In the genomic region with DNA sequence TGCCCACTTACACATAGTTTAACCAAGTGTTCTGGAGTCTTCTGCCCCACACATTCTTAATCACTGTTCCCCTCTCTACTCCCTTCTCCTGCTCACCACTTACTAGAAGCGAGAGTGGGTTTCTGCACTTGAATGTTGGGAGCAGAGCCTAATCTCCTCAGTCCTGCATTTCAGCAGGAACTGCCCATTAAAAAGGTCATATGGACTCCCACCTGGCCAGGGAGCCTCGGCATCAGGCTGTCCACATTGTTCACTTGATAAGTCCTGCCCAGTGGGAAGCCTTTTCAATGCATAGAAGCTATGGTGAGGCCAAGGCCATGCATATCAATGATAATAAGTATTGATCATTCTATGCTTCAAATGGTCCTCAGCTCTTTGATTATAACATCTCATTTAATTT, we compare ENCODE assay signal across 17 cellular contexts.
DNase-seq lines count a peak whose midpoint lies in the region; ATAC-seq and TF ChIP-seq lines count a peak whose summit lies in the region.
"Had no signal": no experiment of that assay in that cellular context is flagged by ENCODE, and none has a peak within 500 bp of the region (broad histone marks: within the 10 kb centered on the region; RNA-seq: fewer than 3 reads in every experiment).

No MANE protein-coding gene starts in this region.

- H3K9me3 Mint-ChIP-seq in GM23338 (no peaks in the 10 kb centered on the region), WTC11 (no peaks in the 10 kb centered on the region)
- H3K9me3 Mint-ChIP-seq: CD4-positive, alpha-beta T cell; CD8-positive, alpha-beta T cell had no signal

- no peak overlapping the region for H4K8ac ChIP-seq in trophoblast cell (ENCODE audit: low read depth, low read length)

- H2AFZ ChIP-seq in GM23338 (no peak overlapping the region), trophoblast cell (ENCODE audit: insufficient read depth, low read length, poor library complexity) (no peak overlapping the region)

- H3K9me2 ChIP-seq in GM23338 (ENCODE audit: insufficient read depth): 0 out of 2 replicates have a peak, but pooled peaks cover 6% of the 10 kb centered on the region

- H3K4ac ChIP-seq in trophoblast cell (ENCODE audit: low read depth, low read length): no peak overlapping the region

- DNase-seq in GM23338 (ENCODE audit: low spot score): no peak
- DNase-seq in WTC11 (ENCODE audit: low spot score): no peak
- no peak for DNase-seq in trophoblast cell
- no peak for DNase-seq in medulla oblongata (ENCODE audit: extremely low spot score)
- no peak for DNase-seq in NCI-H1417 (lab: John Stamatoyannopoulos, UW)
- DNase-seq: AML-193; Caco-2; Calu3; CD4-positive, alpha-beta T cell; CD8-positive, alpha-beta T cell; DMS79 treated with DMSO at 0.1 percent for 48 hours; GF-D8 had no signal

- H3K36me3 Mint-ChIP-seq in GM23338 (ENCODE audit: low read depth): peaks cover 37% of the 10 kb centered on the region
- peaks cover 61% of the 10 kb centered on the region for H3K36me3 Mint-ChIP-seq in WTC11
- H3K36me3 Mint-ChIP-seq: CD8-positive, alpha-beta T cell had no signal

- H3K27me3 Mint-ChIP-seq in GM23338 (ENCODE audit: insufficient read depth, low read depth, poor library complexity) (no peaks in the 10 kb centered on the region), WTC11 (ENCODE audit: low read depth) (no peaks in the 10 kb centered on the region)
- H3K27me3 Mint-ChIP-seq: B cell; CD4-positive, alpha-beta T cell had no signal

- CTCF ChIA-PET in WTC11 (lab: Charles Lee): interaction anchor here (0.7 to 0.9 kb wide), 2 partner anchors 11 to 62 kb away, joined by 3 to 4 read pairs; no protein-coding TSS in a partner anchor

- no peak overlapping the region for H3K18ac ChIP-seq in trophoblast cell (ENCODE audit: low read length)

- no peak overlapping the region for H4K12ac ChIP-seq in trophoblast cell (ENCODE audit: low read depth, low read length)

- peak; percentile 69 for ATAC-seq in GM23338
- peak; percentile 76 for ATAC-seq in WTC11
- ATAC-seq: A549; CD8-positive, alpha-beta T cell had no signal

- no peaks in the 10 kb centered on the region for H3F3A ChIP-seq in GM23338 (replicated peaks; ENCODE audit: low read depth)

- TF ChIP-seq CTCF in GM23338 (conservative IDR thresholded peaks at IDR 0.05; ENCODE audit: low read depth in 2 of 2) (no peak), WTC11 (IDR thresholded peaks at IDR 0.05) (no peak)

- peaks cover 2% of the 10 kb centered on the region for H3K9me3 ChIP-seq in trophoblast cell (ENCODE audit: insufficient read depth, low read depth, low read length)
- H3K9me3 ChIP-seq: A549; BLaER1 treated with 17β-estradiol and CSF1 and Interleukin-3, amounts not matched to agents 10 nM and 100 nM; Caco-2 had no signal

- peaks cover 2% of the 10 kb centered on the region for H3K79me1 ChIP-seq in trophoblast cell (ENCODE audit: low read length)

- H2BK5ac ChIP-seq in trophoblast cell (ENCODE audit: low read depth, low read length, poor library complexity): no peak overlapping the region

- no peak overlapping the region for H3K4me3 Mint-ChIP-seq in GM23338
- no peak overlapping the region for H3K4me3 Mint-ChIP-seq in WTC11
- H3K4me3 Mint-ChIP-seq: B cell; CD4-positive, alpha-beta T cell; CD8-positive, alpha-beta T cell had no signal

- no peak overlapping the region for H2BK120ac ChIP-seq in trophoblast cell (ENCODE audit: insufficient read depth, low read length, poor library complexity)

- no peak overlapping the region for H4K91ac ChIP-seq in trophoblast cell (ENCODE audit: low read depth, low read length)

- POLR2A ChIA-PET in WTC11 (lab: Charles Lee): no interaction called here

- peak overlapping the region; percentile 40 for H3K14ac ChIP-seq in trophoblast cell (ENCODE audit: low read length)

- H3K4me3 ChIP-seq in GM23338 (no peak overlapping the region), trophoblast cell (ENCODE audit: low read depth, low read length) (no peak overlapping the region)
- H3K4me3 ChIP-seq: A549; BLaER1 treated with 17β-estradiol and CSF1 and Interleukin-3, amounts not matched to agents 10 nM and 100 nM had no signal

- H3K9ac ChIP-seq in trophoblast cell (ENCODE audit: low read length): no peak overlapping the region
- H3K9ac ChIP-seq: BLaER1 treated with 17β-estradiol and CSF1 and Interleukin-3, amounts not matched to agents 10 nM and 100 nM had no signal

- no CpG with 5 or more reads among the region's 2 CpGs for WGBS in trophoblast cell (ENCODE audit: extremely low coverage, insufficient coverage, insufficient read length)

- H3K4me2 ChIP-seq in GM23338 (peak overlapping the region; percentile 48; the same call in 1 of the 2 replicates), trophoblast cell (ENCODE audit: low read length) (no peak overlapping the region)
- H3K4me2 ChIP-seq: A549; BLaER1 treated with 17β-estradiol and CSF1 and Interleukin-3, amounts not matched to agents 10 nM and 100 nM had no signal

- no peak overlapping the region for H2AK5ac ChIP-seq in trophoblast cell (ENCODE audit: low read length)

- H3K4me1 ChIP-seq in GM23338 (ENCODE audit: insufficient read depth) (peaks cover 4% of the 10 kb centered on the region; the same call in 1 of the 2 replicates), trophoblast cell (ENCODE audit: control insufficient read depth in 1 of 2, insufficient read depth in 2 of 2, low read length in 2 of 2) (peaks cover 0 to 8% of the 10 kb centered on the region in 2 experiments)
- H3K4me1 ChIP-seq: A549, Caco-2 had no signal

- H2BK12ac ChIP-seq in trophoblast cell (ENCODE audit: low read length): no peak overlapping the region

- H3K27ac Mint-ChIP-seq in GM23338: no peak overlapping the region
- peak overlapping the region; percentile 60; the same call in 1 of the 2 replicates for H3K27ac Mint-ChIP-seq in WTC11
- H3K27ac Mint-ChIP-seq: B cell; CD4-positive, alpha-beta T cell; CD8-positive, alpha-beta T cell had no signal

- no peaks in the 10 kb centered on the region for H4K20me1 ChIP-seq in GM23338 (replicated peaks; ENCODE audit: insufficient read depth)
- H4K20me1 ChIP-seq: BLaER1 treated with 17β-estradiol and CSF1 and Interleukin-3, amounts not matched to agents 10 nM and 100 nM had no signal

- no peak overlapping the region for H3K23ac ChIP-seq in trophoblast cell (ENCODE audit: low read length)

- no peaks in the 10 kb centered on the region; the same call in 1 of the 2 replicates for H3K79me2 ChIP-seq in GM23338 (replicated peaks; ENCODE audit: insufficient read depth)
- no peaks in the 10 kb centered on the region for H3K79me2 ChIP-seq in trophoblast cell (ENCODE audit: control insufficient read depth, insufficient read depth, low read length, poor library complexity)

- H3K36me3 ChIP-seq in GM23338 (ENCODE audit: insufficient read depth): no peaks in the 10 kb centered on the region
- no peaks in the 10 kb centered on the region for H3K36me3 ChIP-seq in trophoblast cell (ENCODE audit: control insufficient read depth in 1 of 2, insufficient read depth in 2 of 2, low read length in 2 of 2)
- H3K36me3 ChIP-seq: BLaER1 treated with 17β-estradiol and CSF1 and Interleukin-3, amounts not matched to agents 10 nM and 100 nM had no signal

- H3K27me3 ChIP-seq in GM23338 (ENCODE audit: insufficient read depth): no peaks in the 10 kb centered on the region
- no peaks in the 10 kb centered on the region for H3K27me3 ChIP-seq in trophoblast cell (ENCODE audit: insufficient read depth, low read length)
- H3K27me3 ChIP-seq: BLaER1 treated with 17β-estradiol and CSF1 and Interleukin-3, amounts not matched to agents 10 nM and 100 nM had no signal

- H3K27ac ChIP-seq in GM23338 (ENCODE audit: low read depth) (no peak overlapping the region), trophoblast cell (ENCODE audit: low read depth, low read length) (no peak overlapping the region)
- H3K27ac ChIP-seq: 22Rv1; A549; BLaER1 treated with 17β-estradiol and CSF1 and Interleukin-3, amounts not matched to agents 10 nM and 100 nM; C4-2B had no signal

- peaks cover 19% of the 10 kb centered on the region for H3K4me1 Mint-ChIP-seq in GM23338
- H3K4me1 Mint-ChIP-seq in WTC11: peaks cover 51% of the 10 kb centered on the region
- H3K4me1 Mint-ChIP-seq: B cell had no signal

TF ChIP-seq in GM23338, 12 proteins besides CTCF, POLR2A, EP300 and RAD21 (continues in another document):
- no peak for TF ChIP-seq EZH2 (IDR thresholded peaks at IDR 0.05; ENCODE audit: low read depth, unreplicated experiment)
- TF ChIP-seq ZNF331 (CRISPR knock-in tag; IDR thresholded peaks at IDR 0.05; ENCODE audit: low read depth): no peak
- TF ChIP-seq CREB1 (CRISPR knock-in tag; IDR thresholded peaks at IDR 0.05; ENCODE audit: low read depth): no peak
- TF ChIP-seq STAT1 (IDR thresholded peaks at IDR 0.05; ENCODE audit: unreplicated experiment): no peak
- TF ChIP-seq ZNF114 (CRISPR knock-in tag; IDR thresholded peaks at IDR 0.05): no peak

TF ChIP-seq in WTC11, 78 proteins besides CTCF, POLR2A, EP300 and RAD21 (continues in another document):
- 0 out of 2 replicates have a peak, but pooled peaks have one; percentile 43 for TF ChIP-seq ETV6 (CRISPR knock-in tag; IDR thresholded peaks at IDR 0.05)
- TF ChIP-seq SMAD4 (CRISPR knock-in tag; IDR thresholded peaks at IDR 0.05): no peak
- TF ChIP-seq TCF7 (CRISPR knock-in tag; IDR thresholded peaks at IDR 0.05; ENCODE audit: low read depth): no peak
- TF ChIP-seq ZNF423 (CRISPR knock-in tag; IDR thresholded peaks at IDR 0.05): peak; percentile 31; the same call in 1 of the 2 replicates
- TF ChIP-seq SP1 (CRISPR knock-in tag; conservative IDR thresholded peaks at IDR 0.05): peak; percentile 33; the same call in 1 of the 2 replicates
- TF ChIP-seq MXD4 (CRISPR knock-in tag; IDR thresholded peaks at IDR 0.05; ENCODE audit: borderline replicate concordance): no peak
- TF ChIP-seq E2F5 (CRISPR knock-in tag; IDR thresholded peaks at IDR 0.05): no peak
